Comparison of ENCODE assay signal across 25 cellular contexts in genomic region chr22:40294696-40295095, GRCh38. TPM values are rescaled to one million over a fixed set of nuclear protein-coding genes. Genes with fewer than 3 reads are reported as not detected.
DNase-seq lines count a peak whose midpoint lies in the region; ATAC-seq, FAIRE-seq and TF ChIP-seq lines count a peak whose summit lies in the region.
"Had no signal": no experiment of that assay in that cellular context is flagged by ENCODE, and none has a peak within 500 bp of the region (broad histone marks: within the 10 kb centered on the region; RNA-seq: fewer than 3 reads in every experiment).

No MANE protein-coding gene starts in this region.

- ATAC-seq in activated CD8-positive, alpha-beta T cell treated with anti-CD3 and anti-CD28 coated beads for 36 hours, result no peak
- no peak for ATAC-seq in stimulated activated memory B cell treated with anti-CD40 and anti-IgM and Interleukin-4, amounts not matched to agents 10 μg/mL and 1 μg/mL and 100 μg/mL, for 72 hours
- ATAC-seq in HG03045 (IDR thresholded peaks at IDR 0.05; ENCODE audit: unreplicated experiment), result no peak
- ATAC-seq: esophagus mucosa, left lobe of liver had no signal

- H3K9me3 Mint-ChIP-seq in activated naive CD4-positive, alpha-beta T cell treated with anti-CD3 and anti-CD28 coated beads, Interleukin-2, amount 10 ng/mL, durations not matched to agents 7 days and 5 days, result no peaks in the 10 kb centered on the region
- H3K9me3 Mint-ChIP-seq in activated CD8-positive, alpha-beta T cell treated with anti-CD3 and anti-CD28 coated beads for 36 hours, result no peaks in the 10 kb centered on the region
- H3K9me3 Mint-ChIP-seq in stimulated activated memory B cell treated with anti-CD40 and anti-IgM and Interleukin-4, amounts not matched to agents 10 μg/mL and 1 μg/mL and 100 μg/mL, for 72 hours, result no peaks in the 10 kb centered on the region
- H3K9me3 Mint-ChIP-seq: endodermal cell had no signal

- H3K27me3 Mint-ChIP-seq in activated naive CD4-positive, alpha-beta T cell treated with anti-CD3 and anti-CD28 coated beads, Interleukin-2, amount 10 ng/mL, durations not matched to agents 7 days and 5 days, result no peaks in the 10 kb centered on the region
- H3K27me3 Mint-ChIP-seq in activated CD8-positive, alpha-beta T cell treated with anti-CD3 and anti-CD28 coated beads for 36 hours, result no peaks in the 10 kb centered on the region
- H3K27me3 Mint-ChIP-seq in stimulated activated memory B cell treated with anti-CD40 and anti-IgM and Interleukin-4, amounts not matched to agents 10 μg/mL and 1 μg/mL and 100 μg/mL, for 72 hours, result no peaks in the 10 kb centered on the region

- CTCF ChIA-PET in activated naive CD4-positive, alpha-beta T cell treated with anti-CD3 and anti-CD28 coated beads, Interleukin-2, amount 10 ng/mL, durations not matched to agents 7 days and 5 days (lab: Charles Lee), result no interaction called here
- CTCF ChIA-PET in activated CD8-positive, alpha-beta T cell treated with anti-CD3 and anti-CD28 coated beads for 36 hours (lab: Charles Lee), result interaction anchor here (1.3 kb wide), 1 partner anchor 53 kb away, joined by 4 read pairs; no protein-coding TSS in a partner anchor

- POLR2A ChIA-PET in activated CD8-positive, alpha-beta T cell treated with anti-CD3 and anti-CD28 coated beads for 36 hours (lab: Charles Lee), result no interaction called here

- intact Hi-C loops in activated CD8-positive, alpha-beta T cell treated with anti-CD3 and anti-CD28 coated beads for 36 hours (cut with micrococcal nuclease), result no loop called here

- peaks cover 39% of the 10 kb centered on the region for H3K4me1 Mint-ChIP-seq in activated naive CD4-positive, alpha-beta T cell treated with anti-CD3 and anti-CD28 coated beads, Interleukin-2, amount 10 ng/mL, durations not matched to agents 7 days and 5 days
- peaks cover 26% of the 10 kb centered on the region for H3K4me1 Mint-ChIP-seq in activated CD8-positive, alpha-beta T cell treated with anti-CD3 and anti-CD28 coated beads for 36 hours (ENCODE audit: low read depth)
- peaks cover 15% of the 10 kb centered on the region for H3K4me1 Mint-ChIP-seq in stimulated activated memory B cell treated with anti-CD40 and anti-IgM and Interleukin-4, amounts not matched to agents 10 μg/mL and 1 μg/mL and 100 μg/mL, for 72 hours
- H3K4me1 Mint-ChIP-seq: endodermal cell had no signal

- DNase-seq in activated naive CD4-positive, alpha-beta T cell treated with anti-CD3 and anti-CD28 coated beads, Interleukin-2, amount 10 ng/mL, durations not matched to agents 7 days and 5 days, result no peak
- DNase-seq in activated naive CD4-positive, alpha-beta T cell treated with anti-CD3 and anti-CD28 coated beads, Interleukin-2, amount 50 U/mL, for 16 hours, result no peak
- no peak for DNase-seq in activated CD8-positive, alpha-beta T cell treated with anti-CD3 and anti-CD28 coated beads for 36 hours
- DNase-seq in dedifferentiated amniotic fluid mesenchymal stem cell (ENCODE audit: extremely low spot score) (peak; percentile 12), urothelium cell line (ENCODE audit: low spot score) (no peak)
- DNase-seq: activated CD4-positive, CD25-positive, alpha-beta regulatory T cell treated with anti-CD3 and anti-CD28 coated beads, Interleukin-2, amount 50 U/mL, for 72 hours; activated T-cell treated with anti-CD3 and anti-CD28 coated beads, Interleukin-2, amount 50 U/mL, for 1 hour; cortex of kidney; endodermal cell; foreskin fibroblast; MG63; NCI-H1105 treated with DMSO at 0.1 percent for 48 hours; NCI-H2081; NCI-H2227 treated with DMSO at 0.1 percent for 48 hours; NCI-H526 treated with DMSO at 0.1 percent for 48 hours; NK-92 treated with Interleukin-12 subunit alpha and Interleukin-12 subunit beta, amount 100 ng/mL, for 24 hours; stimulated activated CD4-positive, alpha-beta T cell treated with anti-CD3 and anti-CD28 coated beads, Interleukin-1b, Interleukin-23, amount 100 ng/mL, for 48 hours; stomach; thyroid gland had no signal

- FAIRE-seq in urothelium cell line (lab: Jason Lieb, UNC), result no peak
- FAIRE-seq: G401.6, islet of Langerhans had no signal

- H3K4me3 Mint-ChIP-seq in activated naive CD4-positive, alpha-beta T cell treated with anti-CD3 and anti-CD28 coated beads, Interleukin-2, amount 10 ng/mL, durations not matched to agents 7 days and 5 days, result no peak overlapping the region
- no peak overlapping the region for H3K4me3 Mint-ChIP-seq in activated CD8-positive, alpha-beta T cell treated with anti-CD3 and anti-CD28 coated beads for 36 hours
- no peak overlapping the region for H3K4me3 Mint-ChIP-seq in stimulated activated memory B cell treated with anti-CD40 and anti-IgM and Interleukin-4, amounts not matched to agents 10 μg/mL and 1 μg/mL and 100 μg/mL, for 72 hours
- H3K4me3 Mint-ChIP-seq: endodermal cell had no signal

- H3K27ac Mint-ChIP-seq in activated naive CD4-positive, alpha-beta T cell treated with anti-CD3 and anti-CD28 coated beads, Interleukin-2, amount 10 ng/mL, durations not matched to agents 7 days and 5 days, result peak overlapping the region; percentile 58
- H3K27ac Mint-ChIP-seq in activated CD8-positive, alpha-beta T cell treated with anti-CD3 and anti-CD28 coated beads for 36 hours, result peak overlapping the region; percentile 17
- H3K27ac Mint-ChIP-seq in stimulated activated memory B cell treated with anti-CD40 and anti-IgM and Interleukin-4, amounts not matched to agents 10 μg/mL and 1 μg/mL and 100 μg/mL, for 72 hours, result peak overlapping the region; percentile 35
- H3K27ac Mint-ChIP-seq: endodermal cell had no signal

- peaks cover 52% of the 10 kb centered on the region for H3K36me3 Mint-ChIP-seq in activated naive CD4-positive, alpha-beta T cell treated with anti-CD3 and anti-CD28 coated beads, Interleukin-2, amount 10 ng/mL, durations not matched to agents 7 days and 5 days
- peaks cover 28% of the 10 kb centered on the region for H3K36me3 Mint-ChIP-seq in activated CD8-positive, alpha-beta T cell treated with anti-CD3 and anti-CD28 coated beads for 36 hours (ENCODE audit: low read depth)
- H3K36me3 Mint-ChIP-seq in stimulated activated memory B cell treated with anti-CD40 and anti-IgM and Interleukin-4, amounts not matched to agents 10 μg/mL and 1 μg/mL and 100 μg/mL, for 72 hours, result peaks cover 36% of the 10 kb centered on the region

- TF ChIP-seq CTCF in activated CD8-positive, alpha-beta T cell treated with anti-CD3 and anti-CD28 coated beads for 36 hours (IDR thresholded peaks at IDR 0.05), result no peak

RNA-seq across cellular contexts. Expression of gene ADSL, which starts 51.6 kb away (rescaled TPM):
- total RNA-seq in activated CD8-positive, alpha-beta T cell treated with anti-CD3 and anti-CD28 coated beads for 36 hours, result 100 to 1,000 TPM; 160 to 169 TPM
